Comparison of ENCODE assay signal across 1 cellular context in genomic region chr11:69451289-69451688, GRCh38.
TF ChIP-seq lines count a peak whose summit lies in the region.

No MANE protein-coding gene starts in this region.

TF ChIP-seq in K562, 482 proteins besides CTCF, POLR2A, EP300 and RAD21 (continued from another document and continues in another):
- TF ChIP-seq, protein P1, sequence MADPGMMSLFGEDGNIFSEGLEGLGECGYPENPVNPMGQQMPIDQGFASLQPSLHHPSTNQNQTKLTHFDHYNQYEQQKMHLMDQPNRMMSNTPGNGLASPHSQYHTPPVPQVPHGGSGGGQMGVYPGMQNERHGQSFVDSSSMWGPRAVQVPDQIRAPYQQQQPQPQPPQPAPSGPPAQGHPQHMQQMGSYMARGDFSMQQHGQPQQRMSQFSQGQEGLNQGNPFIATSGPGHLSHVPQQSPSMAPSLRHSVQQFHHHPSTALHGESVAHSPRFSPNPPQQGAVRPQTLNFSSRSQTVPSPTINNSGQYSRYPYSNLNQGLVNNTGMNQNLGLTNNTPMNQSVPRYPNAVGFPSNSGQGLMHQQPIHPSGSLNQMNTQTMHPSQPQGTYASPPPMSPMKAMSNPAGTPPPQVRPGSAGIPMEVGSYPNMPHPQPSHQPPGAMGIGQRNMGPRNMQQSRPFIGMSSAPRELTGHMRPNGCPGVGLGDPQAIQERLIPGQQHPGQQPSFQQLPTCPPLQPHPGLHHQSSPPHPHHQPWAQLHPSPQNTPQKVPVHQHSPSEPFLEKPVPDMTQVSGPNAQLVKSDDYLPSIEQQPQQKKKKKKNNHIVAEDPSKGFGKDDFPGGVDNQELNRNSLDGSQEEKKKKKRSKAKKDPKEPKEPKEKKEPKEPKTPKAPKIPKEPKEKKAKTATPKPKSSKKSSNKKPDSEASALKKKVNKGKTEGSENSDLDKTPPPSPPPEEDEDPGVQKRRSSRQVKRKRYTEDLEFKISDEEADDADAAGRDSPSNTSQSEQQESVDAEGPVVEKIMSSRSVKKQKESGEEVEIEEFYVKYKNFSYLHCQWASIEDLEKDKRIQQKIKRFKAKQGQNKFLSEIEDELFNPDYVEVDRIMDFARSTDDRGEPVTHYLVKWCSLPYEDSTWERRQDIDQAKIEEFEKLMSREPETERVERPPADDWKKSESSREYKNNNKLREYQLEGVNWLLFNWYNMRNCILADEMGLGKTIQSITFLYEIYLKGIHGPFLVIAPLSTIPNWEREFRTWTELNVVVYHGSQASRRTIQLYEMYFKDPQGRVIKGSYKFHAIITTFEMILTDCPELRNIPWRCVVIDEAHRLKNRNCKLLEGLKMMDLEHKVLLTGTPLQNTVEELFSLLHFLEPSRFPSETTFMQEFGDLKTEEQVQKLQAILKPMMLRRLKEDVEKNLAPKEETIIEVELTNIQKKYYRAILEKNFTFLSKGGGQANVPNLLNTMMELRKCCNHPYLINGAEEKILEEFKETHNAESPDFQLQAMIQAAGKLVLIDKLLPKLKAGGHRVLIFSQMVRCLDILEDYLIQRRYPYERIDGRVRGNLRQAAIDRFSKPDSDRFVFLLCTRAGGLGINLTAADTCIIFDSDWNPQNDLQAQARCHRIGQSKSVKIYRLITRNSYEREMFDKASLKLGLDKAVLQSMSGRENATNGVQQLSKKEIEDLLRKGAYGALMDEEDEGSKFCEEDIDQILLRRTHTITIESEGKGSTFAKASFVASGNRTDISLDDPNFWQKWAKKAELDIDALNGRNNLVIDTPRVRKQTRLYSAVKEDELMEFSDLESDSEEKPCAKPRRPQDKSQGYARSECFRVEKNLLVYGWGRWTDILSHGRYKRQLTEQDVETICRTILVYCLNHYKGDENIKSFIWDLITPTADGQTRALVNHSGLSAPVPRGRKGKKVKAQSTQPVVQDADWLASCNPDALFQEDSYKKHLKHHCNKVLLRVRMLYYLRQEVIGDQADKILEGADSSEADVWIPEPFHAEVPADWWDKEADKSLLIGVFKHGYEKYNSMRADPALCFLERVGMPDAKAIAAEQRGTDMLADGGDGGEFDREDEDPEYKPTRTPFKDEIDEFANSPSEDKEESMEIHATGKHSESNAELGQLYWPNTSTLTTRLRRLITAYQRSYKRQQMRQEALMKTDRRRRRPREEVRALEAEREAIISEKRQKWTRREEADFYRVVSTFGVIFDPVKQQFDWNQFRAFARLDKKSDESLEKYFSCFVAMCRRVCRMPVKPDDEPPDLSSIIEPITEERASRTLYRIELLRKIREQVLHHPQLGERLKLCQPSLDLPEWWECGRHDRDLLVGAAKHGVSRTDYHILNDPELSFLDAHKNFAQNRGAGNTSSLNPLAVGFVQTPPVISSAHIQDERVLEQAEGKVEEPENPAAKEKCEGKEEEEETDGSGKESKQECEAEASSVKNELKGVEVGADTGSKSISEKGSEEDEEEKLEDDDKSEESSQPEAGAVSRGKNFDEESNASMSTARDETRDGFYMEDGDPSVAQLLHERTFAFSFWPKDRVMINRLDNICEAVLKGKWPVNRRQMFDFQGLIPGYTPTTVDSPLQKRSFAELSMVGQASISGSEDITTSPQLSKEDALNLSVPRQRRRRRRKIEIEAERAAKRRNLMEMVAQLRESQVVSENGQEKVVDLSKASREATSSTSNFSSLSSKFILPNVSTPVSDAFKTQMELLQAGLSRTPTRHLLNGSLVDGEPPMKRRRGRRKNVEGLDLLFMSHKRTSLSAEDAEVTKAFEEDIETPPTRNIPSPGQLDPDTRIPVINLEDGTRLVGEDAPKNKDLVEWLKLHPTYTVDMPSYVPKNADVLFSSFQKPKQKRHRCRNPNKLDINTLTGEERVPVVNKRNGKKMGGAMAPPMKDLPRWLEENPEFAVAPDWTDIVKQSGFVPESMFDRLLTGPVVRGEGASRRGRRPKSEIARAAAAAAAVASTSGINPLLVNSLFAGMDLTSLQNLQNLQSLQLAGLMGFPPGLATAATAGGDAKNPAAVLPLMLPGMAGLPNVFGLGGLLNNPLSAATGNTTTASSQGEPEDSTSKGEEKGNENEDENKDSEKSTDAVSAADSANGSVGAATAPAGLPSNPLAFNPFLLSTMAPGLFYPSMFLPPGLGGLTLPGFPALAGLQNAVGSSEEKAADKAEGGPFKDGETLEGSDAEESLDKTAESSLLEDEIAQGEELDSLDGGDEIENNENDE (IDR thresholded peaks at IDR 0.05; ENCODE audit: low read depth, low read length): no peak
- TF ChIP-seq, protein P2, sequence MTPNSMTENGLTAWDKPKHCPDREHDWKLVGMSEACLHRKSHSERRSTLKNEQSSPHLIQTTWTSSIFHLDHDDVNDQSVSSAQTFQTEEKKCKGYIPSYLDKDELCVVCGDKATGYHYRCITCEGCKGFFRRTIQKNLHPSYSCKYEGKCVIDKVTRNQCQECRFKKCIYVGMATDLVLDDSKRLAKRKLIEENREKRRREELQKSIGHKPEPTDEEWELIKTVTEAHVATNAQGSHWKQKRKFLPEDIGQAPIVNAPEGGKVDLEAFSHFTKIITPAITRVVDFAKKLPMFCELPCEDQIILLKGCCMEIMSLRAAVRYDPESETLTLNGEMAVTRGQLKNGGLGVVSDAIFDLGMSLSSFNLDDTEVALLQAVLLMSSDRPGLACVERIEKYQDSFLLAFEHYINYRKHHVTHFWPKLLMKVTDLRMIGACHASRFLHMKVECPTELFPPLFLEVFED (CRISPR knock-in tag; conservative IDR thresholded peaks at IDR 0.05): 0 out of 2 replicates have a peak, but pooled peaks have one; percentile 16
- TF ChIP-seq, protein P3, sequence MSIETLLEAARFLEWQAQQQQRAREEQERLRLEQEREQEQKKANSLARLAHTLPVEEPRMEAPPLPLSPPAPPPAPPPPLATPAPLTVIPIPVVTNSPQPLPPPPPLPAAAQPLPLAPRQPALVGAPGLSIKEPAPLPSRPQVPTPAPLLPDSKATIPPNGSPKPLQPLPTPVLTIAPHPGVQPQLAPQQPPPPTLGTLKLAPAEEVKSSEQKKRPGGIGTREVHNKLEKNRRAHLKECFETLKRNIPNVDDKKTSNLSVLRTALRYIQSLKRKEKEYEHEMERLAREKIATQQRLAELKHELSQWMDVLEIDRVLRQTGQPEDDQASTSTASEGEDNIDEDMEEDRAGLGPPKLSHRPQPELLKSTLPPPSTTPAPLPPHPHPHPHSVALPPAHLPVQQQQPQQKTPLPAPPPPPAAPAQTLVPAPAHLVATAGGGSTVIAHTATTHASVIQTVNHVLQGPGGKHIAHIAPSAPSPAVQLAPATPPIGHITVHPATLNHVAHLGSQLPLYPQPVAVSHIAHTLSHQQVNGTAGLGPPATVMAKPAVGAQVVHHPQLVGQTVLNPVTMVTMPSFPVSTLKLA (conservative IDR thresholded peaks at IDR 0.05): no peak
- no peak for TF ChIP-seq THRAP3 (IDR thresholded peaks at IDR 0.05; ENCODE audit: borderline replicate concordance)
- no peak for TF ChIP-seq PREB (CRISPR knock-in tag; IDR thresholded peaks at IDR 0.05)
- TF ChIP-seq HDAC1 (IDR thresholded peaks at IDR 0.05): peak in 1 of 2 experiments; percentile 79; a peak in 2 of 4 replicates
- TF ChIP-seq ZNF316 (IDR thresholded peaks at IDR 0.05): no peak
- 0 out of 2 replicates have a peak, but pooled peaks have one; percentile 81 for TF ChIP-seq HDGF (IDR thresholded peaks at IDR 0.05)
- no peak for TF ChIP-seq ZNF280B (CRISPR knock-in tag; IDR thresholded peaks at IDR 0.05)
- TF ChIP-seq, protein P4, sequence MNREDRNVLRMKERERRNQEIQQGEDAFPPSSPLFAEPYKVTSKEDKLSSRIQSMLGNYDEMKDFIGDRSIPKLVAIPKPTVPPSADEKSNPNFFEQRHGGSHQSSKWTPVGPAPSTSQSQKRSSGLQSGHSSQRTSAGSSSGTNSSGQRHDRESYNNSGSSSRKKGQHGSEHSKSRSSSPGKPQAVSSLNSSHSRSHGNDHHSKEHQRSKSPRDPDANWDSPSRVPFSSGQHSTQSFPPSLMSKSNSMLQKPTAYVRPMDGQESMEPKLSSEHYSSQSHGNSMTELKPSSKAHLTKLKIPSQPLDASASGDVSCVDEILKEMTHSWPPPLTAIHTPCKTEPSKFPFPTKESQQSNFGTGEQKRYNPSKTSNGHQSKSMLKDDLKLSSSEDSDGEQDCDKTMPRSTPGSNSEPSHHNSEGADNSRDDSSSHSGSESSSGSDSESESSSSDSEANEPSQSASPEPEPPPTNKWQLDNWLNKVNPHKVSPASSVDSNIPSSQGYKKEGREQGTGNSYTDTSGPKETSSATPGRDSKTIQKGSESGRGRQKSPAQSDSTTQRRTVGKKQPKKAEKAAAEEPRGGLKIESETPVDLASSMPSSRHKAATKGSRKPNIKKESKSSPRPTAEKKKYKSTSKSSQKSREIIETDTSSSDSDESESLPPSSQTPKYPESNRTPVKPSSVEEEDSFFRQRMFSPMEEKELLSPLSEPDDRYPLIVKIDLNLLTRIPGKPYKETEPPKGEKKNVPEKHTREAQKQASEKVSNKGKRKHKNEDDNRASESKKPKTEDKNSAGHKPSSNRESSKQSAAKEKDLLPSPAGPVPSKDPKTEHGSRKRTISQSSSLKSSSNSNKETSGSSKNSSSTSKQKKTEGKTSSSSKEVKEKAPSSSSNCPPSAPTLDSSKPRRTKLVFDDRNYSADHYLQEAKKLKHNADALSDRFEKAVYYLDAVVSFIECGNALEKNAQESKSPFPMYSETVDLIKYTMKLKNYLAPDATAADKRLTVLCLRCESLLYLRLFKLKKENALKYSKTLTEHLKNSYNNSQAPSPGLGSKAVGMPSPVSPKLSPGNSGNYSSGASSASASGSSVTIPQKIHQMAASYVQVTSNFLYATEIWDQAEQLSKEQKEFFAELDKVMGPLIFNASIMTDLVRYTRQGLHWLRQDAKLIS (CRISPR knock-in tag; IDR thresholded peaks at IDR 0.05): no peak
- no peak for TF ChIP-seq ZNF184 (CRISPR knock-in tag; IDR thresholded peaks at IDR 0.05)
- TF ChIP-seq MECOM (CRISPR knock-in tag; IDR thresholded peaks at IDR 0.05): no peak
- peak in 1 of 2 experiments; percentile 47; a peak in 1 of 4 replicates for TF ChIP-seq MLLT1 (IDR thresholded peaks at IDR 0.05)
- TF ChIP-seq, protein P5, sequence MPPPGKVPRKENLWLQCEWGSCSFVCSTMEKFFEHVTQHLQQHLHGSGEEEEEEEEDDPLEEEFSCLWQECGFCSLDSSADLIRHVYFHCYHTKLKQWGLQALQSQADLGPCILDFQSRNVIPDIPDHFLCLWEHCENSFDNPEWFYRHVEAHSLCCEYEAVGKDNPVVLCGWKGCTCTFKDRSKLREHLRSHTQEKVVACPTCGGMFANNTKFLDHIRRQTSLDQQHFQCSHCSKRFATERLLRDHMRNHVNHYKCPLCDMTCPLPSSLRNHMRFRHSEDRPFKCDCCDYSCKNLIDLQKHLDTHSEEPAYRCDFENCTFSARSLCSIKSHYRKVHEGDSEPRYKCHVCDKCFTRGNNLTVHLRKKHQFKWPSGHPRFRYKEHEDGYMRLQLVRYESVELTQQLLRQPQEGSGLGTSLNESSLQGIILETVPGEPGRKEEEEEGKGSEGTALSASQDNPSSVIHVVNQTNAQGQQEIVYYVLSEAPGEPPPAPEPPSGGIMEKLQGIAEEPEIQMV (tag; conservative IDR thresholded peaks at IDR 0.05; ENCODE audit: low read depth): no peak
- TF ChIP-seq U2AF1 (optimal IDR thresholded peaks at IDR 0.05; ENCODE audit: low read depth, low read length): no peak
- TF ChIP-seq ZSCAN29 (IDR thresholded peaks at IDR 0.05): no peak
- no peak for TF ChIP-seq ZNF445 (CRISPR knock-in tag; IDR thresholded peaks at IDR 0.05; ENCODE audit: low read depth)
- TF ChIP-seq EHMT2 (IDR thresholded peaks at IDR 0.05): peak; percentile 76
- 0 out of 2 replicates have a peak, but pooled peaks have one; percentile 35 for TF ChIP-seq ZBTB26 (CRISPR knock-in tag; IDR thresholded peaks at IDR 0.05)
- TF ChIP-seq NCOA4 (IDR thresholded peaks at IDR 0.05; ENCODE audit: partially characterized antibody): no peak
- TF ChIP-seq HNRNPL (IDR thresholded peaks at IDR 0.05; ENCODE audit: low read depth, low read length): no peak
- TF ChIP-seq, protein P6, sequence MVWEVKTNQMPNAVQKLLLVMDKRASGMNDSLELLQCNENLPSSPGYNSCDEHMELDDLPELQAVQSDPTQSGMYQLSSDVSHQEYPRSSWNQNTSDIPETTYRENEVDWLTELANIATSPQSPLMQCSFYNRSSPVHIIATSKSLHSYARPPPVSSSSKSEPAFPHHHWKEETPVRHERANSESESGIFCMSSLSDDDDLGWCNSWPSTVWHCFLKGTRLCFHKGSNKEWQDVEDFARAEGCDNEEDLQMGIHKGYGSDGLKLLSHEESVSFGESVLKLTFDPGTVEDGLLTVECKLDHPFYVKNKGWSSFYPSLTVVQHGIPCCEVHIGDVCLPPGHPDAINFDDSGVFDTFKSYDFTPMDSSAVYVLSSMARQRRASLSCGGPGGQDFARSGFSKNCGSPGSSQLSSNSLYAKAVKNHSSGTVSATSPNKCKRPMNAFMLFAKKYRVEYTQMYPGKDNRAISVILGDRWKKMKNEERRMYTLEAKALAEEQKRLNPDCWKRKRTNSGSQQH (CRISPR knock-in tag; IDR thresholded peaks at IDR 0.05): 0 out of 2 replicates have a peak, but pooled peaks have one; percentile 24
- no peak for TF ChIP-seq NBN (IDR thresholded peaks at IDR 0.05; ENCODE audit: low read depth)
- TF ChIP-seq MTA1 (IDR thresholded peaks at IDR 0.05; ENCODE audit: borderline replicate concordance): 0 out of 2 replicates have a peak, but pooled peaks have one; percentile 26
